17 cellular contexts compared by ENCODE assay signal in genomic region chr4:41719417-41719816, GRCh38. TPM values are rescaled to one million over a fixed set of nuclear protein-coding genes. Genes with fewer than 3 reads are reported as not detected.
DNase-seq lines count a peak whose midpoint lies in the region; ATAC-seq and TF ChIP-seq lines count a peak whose summit lies in the region.
"Had no signal": no experiment of that assay in that cellular context is flagged by ENCODE, and none has a peak within 500 bp of the region (broad histone marks: within the 10 kb centered on the region; RNA-seq: fewer than 3 reads in every experiment).

No MANE protein-coding gene starts in this region.

- H3K9me3 ChIP-seq in AG04450 (ENCODE audit: control insufficient read depth, insufficient read depth, low read length), result no peaks in the 10 kb centered on the region
- H3K9me3 ChIP-seq: Caco-2 had no signal

- TF ChIP-seq CTCF in AG04450 (IDR thresholded peaks at IDR 0.05; ENCODE audit: low read depth, low read length), result no peak
- TF ChIP-seq CTCF in foreskin fibroblast (IDR thresholded peaks at IDR 0.05; ENCODE audit: low read depth, low read length), result no peak

- H3K27ac ChIP-seq in AG04450 (ENCODE audit: low read depth, low read length) (peak overlapping the region; percentile 58), substantia nigra (ENCODE audit: low read depth, low read length, poor library complexity, severe bottlenecking) (no peak overlapping the region)
- H3K27ac ChIP-seq: PC-9 had no signal

- ATAC-seq in HG02588 (IDR thresholded peaks at IDR 0.05; ENCODE audit: unreplicated experiment), result no peak

- CTCF ChIA-PET in AG04450 (lab: Charles Lee), result no interaction called here

- no peak overlapping the region for H3K4me3 ChIP-seq in AG04450 (ENCODE audit: low read depth, low read length)
- H3K4me3 ChIP-seq in foreskin fibroblast (ENCODE audit: low read depth in 1 of 2, low read length in 2 of 2), result no peak overlapping the region
- H3K4me3 ChIP-seq: PC-9 had no signal

- no peaks in the 10 kb centered on the region for H3K27me3 ChIP-seq in AG04450 (ENCODE audit: control insufficient read depth, insufficient read depth, low read length)

- DNase-seq in AG04450 (ENCODE audit: low read depth, low spot score), result no peak
- DNase-seq in HCEC 1CT, result peak; percentile 64
- DNase-seq in amniotic epithelial cell (ENCODE audit: low read depth), result peak; percentile 67
- peak; percentile 35 to 57 for DNase-seq in foreskin fibroblast
- no peak for DNase-seq in medulla oblongata (ENCODE audit: extremely low spot score)
- DNase-seq in activated T-cell treated with anti-CD3 and anti-CD28 coated beads for 4 hours, result no peak
- no peak for DNase-seq in substantia nigra (lab: John Stamatoyannopoulos, UW)
- DNase-seq: AML-193, Caco-2, DMS53, NCI-H1436 treated with DMSO at 0.1 percent for 48 hours, NCI-H345, NCI-H748 treated with DMSO at 0.1 percent for 48 hours had no signal

- POLR2A ChIA-PET in AG04450 (lab: Yijun Ruan, JAX), result no interaction called here

RNA-seq across cellular contexts. Expression of gene PHOX2B, which starts 29.1 kb away (rescaled TPM):
- polyA plus RNA-seq in AG04450 (2011; rRNA removed), result not detected in 2 replicates
- not detected in 2 replicates for polyA minus RNA-seq in AG04450 (2011; rRNA and poly(A)+ RNA removed)
- polyA plus RNA-seq: H1, IgD-negative memory B cell had no signal

Comparison
In these comparisons a context has a peak if more than half of its experiments do, and no peak if none do; other contexts are left out.
1. DNase-seq: peak in HCEC 1CT (single experiment), amniotic epithelial cell (single experiment) and foreskin fibroblast (2 of 2); none in AG04450 (single experiment), medulla oblongata (single experiment), activated T-cell treated with anti-CD3 and anti-CD28 coated beads for 4 hours (single experiment) and substantia nigra (0 of 49).